In genomic region chr12:108842364-108842763, GRCh38 we compare ENCODE assay signal across 1 cellular context.
TF ChIP-seq lines count a peak whose summit lies in the region.

No MANE protein-coding gene starts in this region.

TF ChIP-seq in SK-N-SH, 30 proteins besides CTCF, POLR2A, EP300 and RAD21 (continued from another document):
- TF ChIP-seq USF1 (IDR thresholded peaks at IDR 0.05; ENCODE audit: borderline replicate concordance, low read depth): no peak
